1 cellular context compared by ENCODE assay signal in genomic region chr10:103204353-103205255, GRCh38.
TF ChIP-seq lines count a peak whose summit lies in the region.

No MANE protein-coding gene starts in this region.

TF ChIP-seq in HepG2, 621 proteins besides CTCF, POLR2A, EP300 and RAD21 (continued from another document and continues in another):
- TF ChIP-seq, protein P1, sequence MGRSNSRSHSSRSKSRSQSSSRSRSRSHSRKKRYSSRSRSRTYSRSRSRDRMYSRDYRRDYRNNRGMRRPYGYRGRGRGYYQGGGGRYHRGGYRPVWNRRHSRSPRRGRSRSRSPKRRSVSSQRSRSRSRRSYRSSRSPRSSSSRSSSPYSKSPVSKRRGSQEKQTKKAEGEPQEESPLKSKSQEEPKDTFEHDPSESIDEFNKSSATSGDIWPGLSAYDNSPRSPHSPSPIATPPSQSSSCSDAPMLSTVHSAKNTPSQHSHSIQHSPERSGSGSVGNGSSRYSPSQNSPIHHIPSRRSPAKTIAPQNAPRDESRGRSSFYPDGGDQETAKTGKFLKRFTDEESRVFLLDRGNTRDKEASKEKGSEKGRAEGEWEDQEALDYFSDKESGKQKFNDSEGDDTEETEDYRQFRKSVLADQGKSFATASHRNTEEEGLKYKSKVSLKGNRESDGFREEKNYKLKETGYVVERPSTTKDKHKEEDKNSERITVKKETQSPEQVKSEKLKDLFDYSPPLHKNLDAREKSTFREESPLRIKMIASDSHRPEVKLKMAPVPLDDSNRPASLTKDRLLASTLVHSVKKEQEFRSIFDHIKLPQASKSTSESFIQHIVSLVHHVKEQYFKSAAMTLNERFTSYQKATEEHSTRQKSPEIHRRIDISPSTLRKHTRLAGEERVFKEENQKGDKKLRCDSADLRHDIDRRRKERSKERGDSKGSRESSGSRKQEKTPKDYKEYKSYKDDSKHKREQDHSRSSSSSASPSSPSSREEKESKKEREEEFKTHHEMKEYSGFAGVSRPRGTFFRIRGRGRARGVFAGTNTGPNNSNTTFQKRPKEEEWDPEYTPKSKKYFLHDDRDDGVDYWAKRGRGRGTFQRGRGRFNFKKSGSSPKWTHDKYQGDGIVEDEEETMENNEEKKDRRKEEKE (IDR thresholded peaks at IDR 0.05) = no peak
- TF ChIP-seq RCOR2 (CRISPR knock-in tag; IDR thresholded peaks at IDR 0.05) = no peak
- TF ChIP-seq XRCC5 (optimal IDR thresholded peaks at IDR 0.05; ENCODE audit: low read length) = no peak
- TF ChIP-seq ZNF24 (IDR thresholded peaks at IDR 0.05) = no peak
- no peak for TF ChIP-seq MLLT10 (CRISPR knock-in tag; IDR thresholded peaks at IDR 0.05)
- no peak for TF ChIP-seq TGIF2 (CRISPR knock-in tag; IDR thresholded peaks at IDR 0.05)
- no peak for TF ChIP-seq SMYD3 (CRISPR knock-in tag; IDR thresholded peaks at IDR 0.05)
- TF ChIP-seq RARA (CRISPR knock-in tag; IDR thresholded peaks at IDR 0.05) = 0 out of 2 replicates have a peak, but pooled peaks have one; percentile 11
- no peak for TF ChIP-seq ZNF253 (CRISPR knock-in tag; IDR thresholded peaks at IDR 0.05; ENCODE audit: borderline replicate concordance)
- peak; percentile 35; the same call in 1 of the 2 replicates for TF ChIP-seq NFYC (CRISPR knock-in tag; IDR thresholded peaks at IDR 0.05)
- TF ChIP-seq ZNF883 (CRISPR knock-in tag; IDR thresholded peaks at IDR 0.05; ENCODE audit: not compliant biosample characterization) = no peak
- TF ChIP-seq HINFP (CRISPR knock-in tag; IDR thresholded peaks at IDR 0.05; ENCODE audit: low read depth) = no peak
- no peak for TF ChIP-seq ZNF510 (CRISPR knock-in tag; IDR thresholded peaks at IDR 0.05; ENCODE audit: low read depth)
- no peak for TF ChIP-seq ZNF235 (CRISPR knock-in tag; IDR thresholded peaks at IDR 0.05; ENCODE audit: borderline replicate concordance)
- no peak for TF ChIP-seq MAZ (IDR thresholded peaks at IDR 0.05; ENCODE audit: borderline replicate concordance, low read depth, low read length)
- TF ChIP-seq MAZ (CRISPR knock-in tag; IDR thresholded peaks at IDR 0.05; ENCODE audit: low read depth) = no peak
- TF ChIP-seq MEIS1 (CRISPR knock-in tag; IDR thresholded peaks at IDR 0.05; ENCODE audit: borderline replicate concordance) = no peak
- no peak for TF ChIP-seq ZNF496 (CRISPR knock-in tag; IDR thresholded peaks at IDR 0.05; ENCODE audit: insufficient replicate concordance)
- TF ChIP-seq ZNF691 (CRISPR knock-in tag; IDR thresholded peaks at IDR 0.05; ENCODE audit: borderline replicate concordance, low read depth) = no peak
- TF ChIP-seq ZNF292 (CRISPR knock-in tag; IDR thresholded peaks at IDR 0.05; ENCODE audit: borderline replicate concordance, low read depth) = peak; percentile 43; the same call in 1 of the 2 replicates
- no peak for TF ChIP-seq ZNF225 (CRISPR knock-in tag; IDR thresholded peaks at IDR 0.05)
- no peak for TF ChIP-seq RAD51 (IDR thresholded peaks at IDR 0.05; ENCODE audit: borderline replicate concordance)
- no peak for TF ChIP-seq FOXP1 (IDR thresholded peaks at IDR 0.05)
- TF ChIP-seq FOXP1 (CRISPR knock-in tag; IDR thresholded peaks at IDR 0.05) = peak; percentile 15; the same call in 1 of the 2 replicates
- TF ChIP-seq ATM (IDR thresholded peaks at IDR 0.05; ENCODE audit: borderline replicate concordance) = no peak
- TF ChIP-seq FOXK1 (CRISPR knock-in tag; IDR thresholded peaks at IDR 0.05; ENCODE audit: borderline replicate concordance, low read depth) = no peak
- no peak for TF ChIP-seq WIZ (CRISPR knock-in tag; IDR thresholded peaks at IDR 0.05)
- TF ChIP-seq CBX2 (IDR thresholded peaks at IDR 0.05; ENCODE audit: low read depth, low read length) = no peak
- TF ChIP-seq CBX2 (CRISPR knock-in tag; IDR thresholded peaks at IDR 0.05; ENCODE audit: low read depth) = no peak
- TF ChIP-seq, protein P2, sequence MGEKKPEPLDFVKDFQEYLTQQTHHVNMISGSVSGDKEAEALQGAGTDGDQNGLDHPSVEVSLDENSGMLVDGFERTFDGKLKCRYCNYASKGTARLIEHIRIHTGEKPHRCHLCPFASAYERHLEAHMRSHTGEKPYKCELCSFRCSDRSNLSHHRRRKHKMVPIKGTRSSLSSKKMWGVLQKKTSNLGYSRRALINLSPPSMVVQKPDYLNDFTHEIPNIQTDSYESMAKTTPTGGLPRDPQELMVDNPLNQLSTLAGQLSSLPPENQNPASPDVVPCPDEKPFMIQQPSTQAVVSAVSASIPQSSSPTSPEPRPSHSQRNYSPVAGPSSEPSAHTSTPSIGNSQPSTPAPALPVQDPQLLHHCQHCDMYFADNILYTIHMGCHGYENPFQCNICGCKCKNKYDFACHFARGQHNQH (CRISPR knock-in tag; IDR thresholded peaks at IDR 0.05) = peak; percentile 40; the same call in 1 of the 2 replicates
- TF ChIP-seq, protein P3, sequence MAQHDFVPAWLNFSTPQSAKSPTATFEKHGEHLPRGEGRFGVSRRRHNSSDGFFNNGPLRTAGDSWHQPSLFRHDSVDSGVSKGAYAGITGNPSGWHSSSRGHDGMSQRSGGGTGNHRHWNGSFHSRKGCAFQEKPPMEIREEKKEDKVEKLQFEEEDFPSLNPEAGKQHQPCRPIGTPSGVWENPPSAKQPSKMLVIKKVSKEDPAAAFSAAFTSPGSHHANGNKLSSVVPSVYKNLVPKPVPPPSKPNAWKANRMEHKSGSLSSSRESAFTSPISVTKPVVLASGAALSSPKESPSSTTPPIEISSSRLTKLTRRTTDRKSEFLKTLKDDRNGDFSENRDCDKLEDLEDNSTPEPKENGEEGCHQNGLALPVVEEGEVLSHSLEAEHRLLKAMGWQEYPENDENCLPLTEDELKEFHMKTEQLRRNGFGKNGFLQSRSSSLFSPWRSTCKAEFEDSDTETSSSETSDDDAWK (CRISPR knock-in tag; IDR thresholded peaks at IDR 0.05) = no peak
- no peak for TF ChIP-seq ZBTB2 (CRISPR knock-in tag; IDR thresholded peaks at IDR 0.05; ENCODE audit: low read depth)
- no peak for TF ChIP-seq ZSCAN29 (CRISPR knock-in tag; conservative IDR thresholded peaks at IDR 0.05)
- no peak for TF ChIP-seq ZSCAN25 (CRISPR knock-in tag; IDR thresholded peaks at IDR 0.05)
- TF ChIP-seq HNF4G (IDR thresholded peaks at IDR 0.05; ENCODE audit: borderline replicate concordance, low read depth, low read length) = peak; percentile 67; the same call in 1 of the 2 replicates
- TF ChIP-seq HNF4G (CRISPR knock-in tag; IDR thresholded peaks at IDR 0.05; ENCODE audit: borderline replicate concordance, low read depth) = no peak
- no peak for TF ChIP-seq SNAI1 (CRISPR knock-in tag; IDR thresholded peaks at IDR 0.05; ENCODE audit: borderline replicate concordance)
- TF ChIP-seq NCOR1 (IDR thresholded peaks at IDR 0.05; ENCODE audit: borderline replicate concordance, low read length) = peak; percentile 71; the same call in 1 of the 2 replicates
- TF ChIP-seq ZNF792 (CRISPR knock-in tag; IDR thresholded peaks at IDR 0.05) = no peak
- TF ChIP-seq ZNF350 (CRISPR knock-in tag; IDR thresholded peaks at IDR 0.05; ENCODE audit: borderline replicate concordance, low read depth) = no peak
- TF ChIP-seq KDM5B (CRISPR knock-in tag; IDR thresholded peaks at IDR 0.05; ENCODE audit: borderline replicate concordance) = no peak
- TF ChIP-seq ZNF264 (CRISPR knock-in tag; IDR thresholded peaks at IDR 0.05) = no peak
- no peak for TF ChIP-seq SNRNP70 (IDR thresholded peaks at IDR 0.05; ENCODE audit: low read depth, low read length)
- no peak for TF ChIP-seq ZNF83 (CRISPR knock-in tag; IDR thresholded peaks at IDR 0.05; ENCODE audit: borderline replicate concordance)
- TF ChIP-seq ZNF205 (CRISPR knock-in tag; IDR thresholded peaks at IDR 0.05) = no peak
- no peak for TF ChIP-seq SIX4 (CRISPR knock-in tag; IDR thresholded peaks at IDR 0.05)
- TF ChIP-seq, protein P4, sequence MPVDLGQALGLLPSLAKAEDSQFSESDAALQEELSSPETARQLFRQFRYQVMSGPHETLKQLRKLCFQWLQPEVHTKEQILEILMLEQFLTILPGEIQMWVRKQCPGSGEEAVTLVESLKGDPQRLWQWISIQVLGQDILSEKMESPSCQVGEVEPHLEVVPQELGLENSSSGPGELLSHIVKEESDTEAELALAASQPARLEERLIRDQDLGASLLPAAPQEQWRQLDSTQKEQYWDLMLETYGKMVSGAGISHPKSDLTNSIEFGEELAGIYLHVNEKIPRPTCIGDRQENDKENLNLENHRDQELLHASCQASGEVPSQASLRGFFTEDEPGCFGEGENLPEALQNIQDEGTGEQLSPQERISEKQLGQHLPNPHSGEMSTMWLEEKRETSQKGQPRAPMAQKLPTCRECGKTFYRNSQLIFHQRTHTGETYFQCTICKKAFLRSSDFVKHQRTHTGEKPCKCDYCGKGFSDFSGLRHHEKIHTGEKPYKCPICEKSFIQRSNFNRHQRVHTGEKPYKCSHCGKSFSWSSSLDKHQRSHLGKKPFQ (CRISPR knock-in tag; IDR thresholded peaks at IDR 0.05; ENCODE audit: insufficient replicate concordance) = no peak
- no peak for TF ChIP-seq ZFP82 (CRISPR knock-in tag; IDR thresholded peaks at IDR 0.05; ENCODE audit: borderline replicate concordance)
- TF ChIP-seq ZNF615 (CRISPR knock-in tag; IDR thresholded peaks at IDR 0.05; ENCODE audit: borderline replicate concordance) = no peak
- no peak for TF ChIP-seq NR2F2 (IDR thresholded peaks at IDR 0.05; ENCODE audit: borderline replicate concordance, low read depth)
- TF ChIP-seq MBD4 (IDR thresholded peaks at IDR 0.05; ENCODE audit: borderline replicate concordance, low read length) = no peak
- no peak for TF ChIP-seq PPARG (CRISPR knock-in tag; conservative IDR thresholded peaks at IDR 0.05)
- TF ChIP-seq PAF1 (CRISPR knock-in tag; IDR thresholded peaks at IDR 0.05) = no peak
- TF ChIP-seq ZNF263 (CRISPR knock-in tag; IDR thresholded peaks at IDR 0.05) = no peak
- TF ChIP-seq HOXD1 (CRISPR knock-in tag; IDR thresholded peaks at IDR 0.05) = no peak
- TF ChIP-seq, protein P5, sequence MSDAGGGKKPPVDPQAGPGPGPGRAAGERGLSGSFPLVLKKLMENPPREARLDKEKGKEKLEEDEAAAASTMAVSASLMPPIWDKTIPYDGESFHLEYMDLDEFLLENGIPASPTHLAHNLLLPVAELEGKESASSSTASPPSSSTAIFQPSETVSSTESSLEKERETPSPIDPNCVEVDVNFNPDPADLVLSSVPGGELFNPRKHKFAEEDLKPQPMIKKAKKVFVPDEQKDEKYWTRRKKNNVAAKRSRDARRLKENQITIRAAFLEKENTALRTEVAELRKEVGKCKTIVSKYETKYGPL (CRISPR knock-in tag; IDR thresholded peaks at IDR 0.05) = no peak
- TF ChIP-seq HOXA9 (CRISPR knock-in tag; IDR thresholded peaks at IDR 0.05; ENCODE audit: borderline replicate concordance) = no peak
- TF ChIP-seq CREBL2 (CRISPR knock-in tag; IDR thresholded peaks at IDR 0.05; ENCODE audit: borderline replicate concordance) = no peak
- no peak for TF ChIP-seq YY1 (IDR thresholded peaks at IDR 0.05; ENCODE audit: insufficient read depth, insufficient replicate concordance, low read depth, low read length)
- no peak; the same call in 1 of the 2 replicates for TF ChIP-seq DPF2 (CRISPR knock-in tag; IDR thresholded peaks at IDR 0.05; ENCODE audit: borderline replicate concordance, low read depth)
- peak; percentile 25; the same call in 1 of the 2 replicates for TF ChIP-seq HDAC1 (CRISPR knock-in tag; IDR thresholded peaks at IDR 0.05)
- TF ChIP-seq ZNF232 (CRISPR knock-in tag; IDR thresholded peaks at IDR 0.05; ENCODE audit: borderline replicate concordance) = no peak
